14 cellular contexts compared by ENCODE assay signal in genomic region chr9:113154936-113155335, GRCh38. TPM values are rescaled to one million over a fixed set of nuclear protein-coding genes. Genes with fewer than 3 reads are reported as not detected.
DNase-seq lines count a peak whose midpoint lies in the region; ATAC-seq and TF ChIP-seq lines count a peak whose summit lies in the region.
"Had no signal": no experiment of that assay in that cellular context is flagged by ENCODE, and none has a peak within 500 bp of the region (broad histone marks: within the 10 kb centered on the region; RNA-seq: fewer than 3 reads in every experiment).

No MANE protein-coding gene starts in this region.

- TF ChIP-seq CTCF in AG04450 (IDR thresholded peaks at IDR 0.05; ENCODE audit: low read depth, low read length) (no peak), HFFc6 (IDR thresholded peaks at IDR 0.05) (no peak), mesothelial cell of epicardium (IDR thresholded peaks at IDR 0.05; ENCODE audit: unreplicated experiment) (no peak)

- no peaks in the 10 kb centered on the region for H3K27me3 ChIP-seq in AG04450 (ENCODE audit: control insufficient read depth, insufficient read depth, low read length)
- H3K27me3 ChIP-seq: BE2C had no signal

- peak overlapping the region; percentile 12; the same call in 1 of the 2 replicates for H3K27ac Mint-ChIP-seq in HFFc6
- peak overlapping the region; percentile 2 for H3K27ac Mint-ChIP-seq in mesothelial cell of epicardium

- no peaks in the 10 kb centered on the region for H3K9me3 Mint-ChIP-seq in HFFc6
- no peaks in the 10 kb centered on the region for H3K9me3 Mint-ChIP-seq in mesothelial cell of epicardium

- H3K4me3 Mint-ChIP-seq in HFFc6 = no peak overlapping the region
- no peak overlapping the region for H3K4me3 Mint-ChIP-seq in mesothelial cell of epicardium

- intact Hi-C loops in posterior vena cava (cut with DNase I) = no loop called here

- ATAC-seq in GM18519 (IDR thresholded peaks at IDR 0.05; ENCODE audit: low FRiP score, unreplicated experiment) = no peak

- H3K27ac ChIP-seq in AG04450 (ENCODE audit: low read depth, low read length) = peak overlapping the region; percentile 31
- peak overlapping the region; percentile 89 for H3K27ac ChIP-seq in angular gyrus (ENCODE audit: low read depth, low read length)
- H3K27ac ChIP-seq: VCaP had no signal

- no peak overlapping the region for H3K4me3 ChIP-seq in AG04450 (ENCODE audit: low read depth, low read length)

- H3K27me3 Mint-ChIP-seq in HFFc6 (ENCODE audit: insufficient read depth) = no peaks in the 10 kb centered on the region; the same call in 1 of the 2 replicates
- no peaks in the 10 kb centered on the region for H3K27me3 Mint-ChIP-seq in mesothelial cell of epicardium (ENCODE audit: low read depth)

- CTCF ChIA-PET in AG04450 (lab: Charles Lee) = no interaction called here

- POLR2A ChIA-PET in AG04450 (lab: Yijun Ruan, JAX) = no interaction called here

- H3K4me1 Mint-ChIP-seq in HFFc6 (ENCODE audit: low read depth) = peaks cover 41% of the 10 kb centered on the region
- peaks cover 30% of the 10 kb centered on the region for H3K4me1 Mint-ChIP-seq in mesothelial cell of epicardium

- H3K36me3 Mint-ChIP-seq in HFFc6 (ENCODE audit: low read depth) = peaks cover 8% of the 10 kb centered on the region
- H3K36me3 Mint-ChIP-seq in mesothelial cell of epicardium = peaks cover 12% of the 10 kb centered on the region

- DNase-seq in AG04450 (ENCODE audit: low read depth, low spot score) (no peak), HFFc6 (no peak), mesothelial cell of epicardium (ENCODE audit: low spot score in 2 of 2, unreplicated experiment in 2 of 2) (no peak), posterior vena cava (ENCODE audit: low spot score) (no peak), GDM1 (lab: John Stamatoyannopoulos, UW) (no peak), NCI-H446 (lab: John Stamatoyannopoulos, UW) (no peak)
- DNase-seq: BE2C; cerebellar nuclear complex; NCI-H1048; NCI-H446 treated with DMSO at 0.1 percent for 48 hours; stimulated activated CD4-positive, alpha-beta T cell treated with anti-CD3 and anti-CD28 coated beads, Interleukin-15, amount 100 ng/mL, for 24 hours had no signal

- H3K9me3 ChIP-seq in AG04450 (ENCODE audit: control insufficient read depth, insufficient read depth, low read length) = no peaks in the 10 kb centered on the region; the same call in 1 of the 2 replicates
- H3K9me3 ChIP-seq: BE2C had no signal

RNA-seq across cellular contexts. Expression of gene SLC31A2, which starts 4.1 kb away (rescaled TPM):
- polyA plus RNA-seq in AG04450 (2011; rRNA removed) = 6.6 and 6.7 TPM in 2 replicates
- polyA minus RNA-seq in AG04450 (2011; rRNA and poly(A)+ RNA removed) = 5.0 and 5.3 TPM in 2 replicates
- 10 to 100 TPM in 1 of 6 experiments, 1 to 10 TPM in 5; 7.5 to 11.3 (median 9.4) TPM for total RNA-seq in HFFc6 (2021; fragmentation: NEBNext Ultra II Directional; extraction: Animal tissue kit (Norgen Biotek cat#: 25700))
- total RNA-seq in mesothelial cell of epicardium = 7.2 to 8.5 TPM (median 7.8 TPM) in 3 replicates
- 10 to 100 TPM in 1 of 2 donors, 1 to 10 TPM in 1; 9.7 to 13.6 TPM for total RNA-seq in posterior vena cava
